ENCODE assay signal across 1 cellular context in the genomic region with DNA sequence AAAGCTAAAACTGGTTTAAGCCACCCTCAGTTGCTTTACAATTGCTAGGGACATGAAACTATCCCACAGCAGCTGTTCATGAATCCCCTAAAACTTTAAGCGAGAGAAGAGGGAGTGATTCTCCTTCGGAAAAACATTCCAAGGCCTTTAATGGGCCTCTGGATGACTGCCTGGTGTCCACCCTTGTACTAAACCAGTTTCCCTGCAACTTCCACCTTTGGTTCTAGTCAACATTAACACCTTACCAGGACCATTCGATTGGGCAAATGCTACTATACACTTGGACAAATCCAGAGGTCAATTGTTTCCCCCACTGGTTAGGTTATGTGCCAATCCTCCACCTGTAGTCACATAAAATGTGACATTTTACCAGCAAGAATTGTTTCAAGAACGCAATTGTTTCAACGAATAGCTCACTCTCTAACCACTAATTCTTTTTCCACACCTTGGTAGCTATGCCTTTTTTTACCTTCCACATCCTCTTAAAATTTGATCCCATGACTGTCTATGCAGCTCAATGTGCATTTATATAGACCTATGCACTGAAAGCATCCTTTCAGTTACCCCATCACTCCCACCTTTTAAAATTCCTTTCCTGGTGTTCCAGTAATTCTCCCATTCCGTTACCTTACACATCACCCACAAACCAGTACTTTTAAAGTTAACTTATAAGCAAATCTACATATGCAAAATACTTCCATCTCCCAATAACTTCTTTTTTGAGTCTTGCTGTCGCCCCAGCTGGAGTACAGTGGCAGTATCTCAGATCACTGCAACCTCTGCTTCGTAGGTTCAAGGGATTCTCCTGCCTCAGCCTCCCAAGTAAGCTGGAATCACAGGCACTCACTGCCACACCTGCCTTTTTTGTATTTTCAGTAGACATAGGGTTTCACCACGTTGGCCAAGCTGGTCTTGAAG.
TF ChIP-seq lines count a peak whose summit lies in the region.

No MANE protein-coding gene starts in this region.

TF ChIP-seq in liver, 16 proteins besides CTCF, POLR2A, EP300 and RAD21 (continued from another document):
- TF ChIP-seq, protein P1, sequence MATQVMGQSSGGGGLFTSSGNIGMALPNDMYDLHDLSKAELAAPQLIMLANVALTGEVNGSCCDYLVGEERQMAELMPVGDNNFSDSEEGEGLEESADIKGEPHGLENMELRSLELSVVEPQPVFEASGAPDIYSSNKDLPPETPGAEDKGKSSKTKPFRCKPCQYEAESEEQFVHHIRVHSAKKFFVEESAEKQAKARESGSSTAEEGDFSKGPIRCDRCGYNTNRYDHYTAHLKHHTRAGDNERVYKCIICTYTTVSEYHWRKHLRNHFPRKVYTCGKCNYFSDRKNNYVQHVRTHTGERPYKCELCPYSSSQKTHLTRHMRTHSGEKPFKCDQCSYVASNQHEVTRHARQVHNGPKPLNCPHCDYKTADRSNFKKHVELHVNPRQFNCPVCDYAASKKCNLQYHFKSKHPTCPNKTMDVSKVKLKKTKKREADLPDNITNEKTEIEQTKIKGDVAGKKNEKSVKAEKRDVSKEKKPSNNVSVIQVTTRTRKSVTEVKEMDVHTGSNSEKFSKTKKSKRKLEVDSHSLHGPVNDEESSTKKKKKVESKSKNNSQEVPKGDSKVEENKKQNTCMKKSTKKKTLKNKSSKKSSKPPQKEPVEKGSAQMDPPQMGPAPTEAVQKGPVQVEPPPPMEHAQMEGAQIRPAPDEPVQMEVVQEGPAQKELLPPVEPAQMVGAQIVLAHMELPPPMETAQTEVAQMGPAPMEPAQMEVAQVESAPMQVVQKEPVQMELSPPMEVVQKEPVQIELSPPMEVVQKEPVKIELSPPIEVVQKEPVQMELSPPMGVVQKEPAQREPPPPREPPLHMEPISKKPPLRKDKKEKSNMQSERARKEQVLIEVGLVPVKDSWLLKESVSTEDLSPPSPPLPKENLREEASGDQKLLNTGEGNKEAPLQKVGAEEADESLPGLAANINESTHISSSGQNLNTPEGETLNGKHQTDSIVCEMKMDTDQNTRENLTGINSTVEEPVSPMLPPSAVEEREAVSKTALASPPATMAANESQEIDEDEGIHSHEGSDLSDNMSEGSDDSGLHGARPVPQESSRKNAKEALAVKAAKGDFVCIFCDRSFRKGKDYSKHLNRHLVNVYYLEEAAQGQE (IDR thresholded peaks at IDR 0.05), result no peak
- TF ChIP-seq EGR1 (IDR thresholded peaks at IDR 0.05; ENCODE audit: low read depth in 2 of 2) (no peak), JUND (IDR thresholded peaks at IDR 0.05) (no peak), YY1 (IDR thresholded peaks at IDR 0.05) (no peak), HNF4G (IDR thresholded peaks at IDR 0.05) (no peak), GABPA (IDR thresholded peaks at IDR 0.05 in 1 of 2, conservative IDR thresholded peaks at IDR 0.05 in 1 of 2) (no peak)
TF ChIP-seq in liver: peak in this region for 0.
